Comparison of ENCODE assay signal across 9 cellular contexts in the genomic region with DNA sequence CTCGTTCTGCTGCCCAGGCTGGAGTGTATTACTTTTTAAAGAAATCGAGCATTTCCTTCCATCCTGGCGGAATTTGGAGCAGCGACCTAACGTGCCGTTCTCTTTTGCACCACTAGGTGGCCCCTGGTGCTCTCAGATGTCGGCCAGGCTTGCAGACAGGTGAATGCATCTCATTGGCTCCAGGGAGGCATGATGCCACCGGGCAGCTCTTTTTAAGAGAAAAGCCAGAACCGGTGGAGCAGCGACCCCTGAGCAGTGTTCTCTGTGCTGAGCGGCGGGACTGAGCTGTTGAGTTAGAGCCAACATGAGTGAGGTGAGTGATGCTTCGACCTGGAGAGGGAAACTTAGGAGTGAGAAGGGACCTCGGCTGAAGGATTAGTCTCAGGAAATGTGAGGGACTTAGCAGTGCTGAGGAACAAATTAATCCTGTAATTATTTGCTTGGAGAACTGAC. TPM values are rescaled to one million over a fixed set of nuclear protein-coding genes. Genes with fewer than 3 reads are reported as not detected.
A peak's percentile ranks its signal among the peaks of the same experiment; 100 is the strongest.
DNase-seq lines count a peak whose midpoint lies in the region; TF ChIP-seq lines count a peak whose summit lies in the region.
"Had no signal": no experiment of that assay in that cellular context is flagged by ENCODE, and none has a peak within 500 bp of the region (broad histone marks: within the 10 kb centered on the region; RNA-seq: fewer than 3 reads in every experiment).

A gene (plus strand): TSS at position 241 of the 453 bp plus-strand sequence. CDS start 64 bp downstream, at position 305.

- TF ChIP-seq CTCF in MM.1S (IDR thresholded peaks at IDR 0.05; ENCODE audit: low read length): peak; percentile 99
- TF ChIP-seq CTCF in endodermal cell (conservative IDR thresholded peaks at IDR 0.05): peak; percentile 93
- peak; percentile 49 to 86 (median 61) for TF ChIP-seq CTCF in testis (IDR thresholded peaks at IDR 0.05)

- peak within 1 kb of the TSS; percentile 72 for H3K4me2 ChIP-seq in MM.1S (ENCODE audit: low read depth, low read length)

- H3F3A ChIP-seq in MM.1S (ENCODE audit: insufficient read depth, low read length): no peaks in the 10 kb centered on the region

- WGBS in endodermal cell (ENCODE audit: insufficient coverage in 1 of 2, insufficient read length in 1 of 2), 2 experiments: 16 to 22% methylated on average over 5 to 14 of the region's 14 CpGs
- WGBS in testis, 2 donors: 5 to 6% methylated on average over 14 of the region's 14 CpGs

- peaks cover 30% of the 10 kb centered on the region for H3K4me1 ChIP-seq in MM.1S (ENCODE audit: low read length)
- no peaks in the 10 kb centered on the region for H3K4me1 ChIP-seq in endodermal cell (ENCODE audit: control insufficient read depth, insufficient read depth, low read length)
- H3K4me1 ChIP-seq in testis: no peaks in the 10 kb centered on the region

- H3K27me3 Mint-ChIP-seq in endodermal cell (ENCODE audit: insufficient read depth): peaks cover 18% of the 10 kb centered on the region

- intact Hi-C loops in testis (cut with DNase I; ENCODE audit: low total_unique reads): no loop called here

- no peaks in the 10 kb centered on the region for H3K27me3 ChIP-seq in MM.1S (replicated peaks; ENCODE audit: insufficient read depth, low read length)
- H3K27me3 ChIP-seq in endodermal cell (ENCODE audit: control insufficient read depth, insufficient read depth, low read length, poor library complexity, severe bottlenecking): peaks cover 14% of the 10 kb centered on the region
- no peaks in the 10 kb centered on the region for H3K27me3 ChIP-seq in testis

- no peak within 1 kb of the TSS for H3K4me3 Mint-ChIP-seq in endodermal cell

- TF ChIP-seq POLR2A in testis (IDR thresholded peaks at IDR 0.05): no peak

- H3K27ac Mint-ChIP-seq in endodermal cell: no peak within 1 kb of the TSS
- H3K27ac Mint-ChIP-seq: CD4-positive, alpha-beta memory T cell had no signal

- DNase-seq in NOMO-1 treated with DMSO at 0.1 percent for 48 hours (lab: John Stamatoyannopoulos, UW; ENCODE audit: unreplicated experiment) (peak; percentile 27), NOMO-1 treated with dmso at 0.1 percent for 144 hours (lab: John Stamatoyannopoulos, UW; ENCODE audit: unreplicated experiment) (no peak), MM.1S (peak; percentile 97), SK-N-MC (ENCODE audit: low read depth, low spot score) (peak; percentile 3), endodermal cell (peak; percentile 96), midbrain (lab: John Stamatoyannopoulos, UW) (peak; percentile 43), testis (peak; percentile 82)
- no peak for DNase-seq in stimulated activated naive CD4-positive, alpha-beta T cell (lab: John Stamatoyannopoulos, UW)

- H3K9me3 ChIP-seq in MM.1S (replicated peaks; ENCODE audit: insufficient read depth, low read length) (no peaks in the 10 kb centered on the region), SK-N-MC (ENCODE audit: low read depth, low read length) (no peaks in the 10 kb centered on the region), endodermal cell (ENCODE audit: control insufficient read depth, low read length) (no peaks in the 10 kb centered on the region), testis (no peaks in the 10 kb centered on the region)

- H3K79me2 ChIP-seq in MM.1S (ENCODE audit: low read length): peaks cover 58% of the 10 kb centered on the region

- H3K4me3 ChIP-seq in MM.1S (ENCODE audit: low read length) (peak within 1 kb of the TSS; percentile 67), SK-N-MC (no peak within 1 kb of the TSS), endodermal cell (ENCODE audit: low read length) (no peak within 1 kb of the TSS), testis (no peak within 1 kb of the TSS)

- H3K4me1 Mint-ChIP-seq in endodermal cell: peaks cover 3% of the 10 kb centered on the region

- H3K27ac ChIP-seq in MM.1S (ENCODE audit: low read length) (no peak within 1 kb of the TSS), SK-N-MC (no peak within 1 kb of the TSS), endodermal cell (ENCODE audit: low read depth, low read length) (no peak within 1 kb of the TSS), testis (no peak within 1 kb of the TSS)

- H2AFZ ChIP-seq in MM.1S (ENCODE audit: low read length): peak within 1 kb of the TSS; percentile 26

- no peaks in the 10 kb centered on the region for H4K20me1 ChIP-seq in MM.1S (ENCODE audit: insufficient read depth, low read length)

- no peaks in the 10 kb centered on the region for H3K9me3 Mint-ChIP-seq in endodermal cell

- no peaks in the 10 kb centered on the region for H3K9me2 ChIP-seq in MM.1S (replicated peaks; ENCODE audit: insufficient read depth, low read length)

- H3K36me3 ChIP-seq in MM.1S (replicated peaks; ENCODE audit: insufficient read depth, low read length) (no peaks in the 10 kb centered on the region), SK-N-MC (ENCODE audit: insufficient read depth, low read length) (no peaks in the 10 kb centered on the region), endodermal cell (ENCODE audit: control insufficient read depth, insufficient read depth, low read length) (no peaks in the 10 kb centered on the region), testis (ENCODE audit: low read depth, missing control alignments) (no peaks in the 10 kb centered on the region)

- H3K36me3 Mint-ChIP-seq in endodermal cell (ENCODE audit: low read depth): no peaks in the 10 kb centered on the region
- H3K36me3 Mint-ChIP-seq: CD4-positive, alpha-beta memory T cell had no signal

- H3K9ac ChIP-seq in MM.1S (ENCODE audit: low read length): peak within 1 kb of the TSS; percentile 43
- no peak within 1 kb of the TSS for H3K9ac ChIP-seq in SK-N-MC (ENCODE audit: insufficient read length)
- no peak within 1 kb of the TSS for H3K9ac ChIP-seq in endodermal cell (ENCODE audit: extremely low read depth, low read length, poor library complexity, severe bottlenecking)

RNA-seq across cellular contexts. Expression of the gene that starts here (rescaled TPM):
- total RNA-seq in endodermal cell (under 1 TPM in 1 of 2 donors, not detected in 1; 0.44 TPM), testis (under 1 TPM; 0.74 to 0.94 TPM)
- polyA plus RNA-seq in endodermal cell (2013, experiment 1 of 2): 2.1 TPM
- polyA plus RNA-seq in endodermal cell (2013, experiment 2 of 2): 2.8 TPM
- 15.4 TPM for polyA plus RNA-seq in testis (ENCODE audit: insufficient read depth, low read depth, low replicate concordance)
- total RNA-seq: CD4-positive, alpha-beta memory T cell had no signal
- polyA plus RNA-seq: CD4-positive, alpha-beta memory T cell had no signal

Comparison
In these comparisons a context has a peak if more than half of its experiments do, and no peak if none do; other contexts are left out.
1. DNase-seq: peak in NOMO-1 treated with DMSO at 0.1 percent for 48 hours (single experiment), MM.1S (single experiment), SK-N-MC (single experiment), endodermal cell (single experiment), midbrain (single experiment) and testis (single experiment); none in NOMO-1 treated with dmso at 0.1 percent for 144 hours (single experiment) and stimulated activated naive CD4-positive, alpha-beta T cell (0 of 6).
2. Peak in every context shown above with its lines, with median percentiles within 50 percentile points of each other: CTCF ChIP-seq.